In genomic region chr12:70365648-70366518, GRCh38 we compare ENCODE assay signal across 8 cellular contexts. TPM values are rescaled to one million over a fixed set of nuclear protein-coding genes. Genes with fewer than 3 reads are reported as not detected.
DNase-seq lines count a peak whose midpoint lies in the region; ATAC-seq, FAIRE-seq and TF ChIP-seq lines count a peak whose summit lies in the region.

TSS of gene KCNMB4 (plus strand) at chr12:70366290. CDS start at chr12:70366735, 445 bp downstream.

- DNase-seq in GM18507 (ENCODE audit: extremely low spot score, insufficient read length, low read depth) = peak; percentile 54
- DNase-seq in NCI-H1694 treated with DMSO at 0.1 percent for 48 hours (lab: John Stamatoyannopoulos, UW) = peak; percentile 29
- peak; percentile 43 for DNase-seq in mammary epithelial cell
- DNase-seq in kidney epithelial cell (ENCODE audit: low read depth) = no peak
- DNase-seq in stimulated activated CD4-positive, alpha-beta T cell treated with anti-CD3 and anti-CD28 coated beads, Interleukin-1b, Interleukin-23, amount 100 ng/mL, for 24 hours (ENCODE audit: low read depth in 4 of 4, low spot score in 1 of 4) = peak; percentile 31 to 76 (median 56)
- DNase-seq in RKO (ENCODE audit: low spot score) = no peak

- BruUV-seq in mammary epithelial cell (replicated peaks; lab: Mats Ljungman, UMichigan) = no TSS peak

- H3K4me1 ChIP-seq in mammary epithelial cell (ENCODE audit: insufficient read depth, low read length) = peaks cover 19% of the 10 kb centered on the region

- peak; percentile 69 for ATAC-seq in HG02884 (IDR thresholded peaks at IDR 0.05; ENCODE audit: unreplicated experiment)

- H3K27me3 ChIP-seq in mammary epithelial cell (ENCODE audit: insufficient read depth, low read length) (no peaks in the 10 kb centered on the region), kidney epithelial cell (ENCODE audit: control insufficient read depth, insufficient read depth, low read length) (peaks cover 16% of the 10 kb centered on the region)

- H4K20me1 ChIP-seq in mammary epithelial cell (ENCODE audit: insufficient read depth, low read length) = no peaks in the 10 kb centered on the region

- WGBS in mammary epithelial cell (ENCODE audit: low coverage, missing lambda C conversion rate) = 0% methylated on average over 14 of the region's 88 CpGs

- H3K36me3 ChIP-seq in mammary epithelial cell (ENCODE audit: insufficient read depth, low read length) (no peaks in the 10 kb centered on the region), kidney epithelial cell (ENCODE audit: control insufficient read depth, insufficient read depth, low read length) (no peaks in the 10 kb centered on the region)

- CTCF ChIA-PET in mammary epithelial cell (lab: Charles Lee; ENCODE audit: low non-redundant PET) = no interaction called here

- H3K79me2 ChIP-seq in mammary epithelial cell (ENCODE audit: insufficient read depth, low read length) = no peaks in the 10 kb centered on the region

- H3K27ac ChIP-seq in mammary epithelial cell (ENCODE audit: insufficient read depth, low read depth, low read length) = no peak within 1 kb of the TSS

- no peak within 1 kb of the TSS for H3K9ac ChIP-seq in mammary epithelial cell (ENCODE audit: insufficient read depth, low read length)

- H2AFZ ChIP-seq in mammary epithelial cell (ENCODE audit: low read depth, low read length) = peak within 1 kb of the TSS; percentile 90

- dilution Hi-C loops in mammary epithelial cell (cut with HindIII; ENCODE audit: low sequenced_read_pairs) = no loop called here

- peak; percentile 46 for FAIRE-seq in GM18507 (lab: Jason Lieb, UNC)

- no peaks in the 10 kb centered on the region for H3K9me3 ChIP-seq in mammary epithelial cell (replicated peaks; ENCODE audit: insufficient read depth, low read length)

- H3K4me2 ChIP-seq in mammary epithelial cell (ENCODE audit: insufficient read depth, low read depth, low read length) = peak within 1 kb of the TSS; percentile 99

- H3K4me3 ChIP-seq in WI38 (ENCODE audit: low read depth, low read length) (peak within 1 kb of the TSS; percentile 64), mammary epithelial cell (replicated peaks in 1 of 3; ENCODE audit: insufficient read depth in 1 of 3, low read depth in 2 of 3, low read length in 3 of 3) (peak within 1 kb of the TSS; percentile 60 to 97 (median 62)), kidney epithelial cell (ENCODE audit: low read depth, low read length) (peak within 1 kb of the TSS; percentile 59)

- intact Hi-C loops in mammary epithelial cell (cut with micrococcal nuclease) = loop anchor here (2.0 to 5.0 kb wide), 4 partner anchors 124 to 489 kb away; partner anchors contain the start of gene CNOT2

- TF ChIP-seq CTCF in WI38 (IDR thresholded peaks at IDR 0.05; ENCODE audit: low read depth, low read length) (no peak), mammary epithelial cell (conservative IDR thresholded peaks at IDR 0.05 in 1 of 2, IDR thresholded peaks at IDR 0.05 in 1 of 2; ENCODE audit: extremely low read depth in 1 of 2, insufficient read depth in 1 of 2, low read depth in 1 of 2, low read length in 2 of 2) (no peak), kidney epithelial cell (IDR thresholded peaks at IDR 0.05; ENCODE audit: insufficient read depth, low read length, poor library complexity, severe bottlenecking) (peak; percentile 6)

- in situ Hi-C loops in mammary epithelial cell (cut with MboI; ENCODE audit: low sequenced_read_pairs in 2 of 2) = loop anchor here in 1 of 2 donors (25.0 kb wide), 2 partner anchors 196 to 479 kb away; no protein-coding TSS in a partner anchor

RNA-seq across cellular contexts. Expression of gene KCNMB4, which starts in this region (rescaled TPM):
- 1 to 10 TPM in 1 of 2 donors, under 1 TPM in 1; 0.28 to 1.0 TPM for total RNA-seq in mammary epithelial cell
- 0.83 TPM for polyA plus RNA-seq in mammary epithelial cell
- 0.98 TPM for polyA minus RNA-seq in mammary epithelial cell
- total RNA-seq in kidney epithelial cell = 1.1 and 1.6 TPM in 2 replicates

Comparison
In these comparisons a context has a peak if more than half of its experiments do, and no peak if none do; other contexts are left out.
1. DNase-seq: peak in GM18507 (single experiment), NCI-H1694 treated with DMSO at 0.1 percent for 48 hours (single experiment), mammary epithelial cell (single experiment) and stimulated activated CD4-positive, alpha-beta T cell treated with anti-CD3 and anti-CD28 coated beads, Interleukin-1b, Interleukin-23, amount 100 ng/mL, for 24 hours (4 of 4); none in kidney epithelial cell (single experiment) and RKO (single experiment).
2. Peak in every context shown above with its lines, with median percentiles within 50 percentile points of each other: H3K4me3 ChIP-seq.